1 cellular context compared by ENCODE assay signal in the genomic region with DNA sequence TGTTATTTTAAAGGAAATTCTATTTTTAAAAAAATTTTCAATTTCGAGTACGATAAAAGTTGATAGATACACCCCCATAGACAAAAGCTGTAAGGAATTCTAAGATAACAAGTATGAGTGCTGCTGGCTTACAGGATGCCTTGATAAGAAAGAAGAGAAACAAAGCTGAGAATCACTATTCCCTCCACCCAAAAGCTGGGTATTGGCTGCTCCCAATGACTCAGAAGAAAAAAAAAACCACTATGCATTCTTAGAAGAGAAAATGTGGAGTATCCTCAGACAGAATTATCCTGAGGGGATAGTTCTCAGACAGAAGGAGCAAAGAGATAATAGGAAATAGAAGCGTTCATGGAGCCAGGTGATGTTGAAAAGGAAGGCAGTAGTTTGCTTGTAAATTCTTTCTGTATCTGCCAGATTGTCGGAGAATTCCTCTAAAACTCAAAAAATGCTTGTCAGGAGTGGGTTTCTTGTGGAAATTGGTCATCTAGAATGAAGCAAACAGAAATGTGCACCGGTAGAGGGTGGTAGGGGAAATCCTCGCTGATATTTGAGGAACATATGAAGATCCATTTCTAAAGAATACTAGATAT.
TF ChIP-seq lines count a peak whose summit lies in the region.

No MANE protein-coding gene starts in this region.

TF ChIP-seq in K562, 482 proteins besides CTCF, POLR2A, EP300 and RAD21 (continued from another document):
- TF ChIP-seq PBX2 (CRISPR knock-in tag; IDR thresholded peaks at IDR 0.05; ENCODE audit: low read depth) (no peak), PBX2 (tag; conservative IDR thresholded peaks at IDR 0.05; ENCODE audit: low read depth) (no peak), NR4A1 (CRISPR knock-in tag; IDR thresholded peaks at IDR 0.05) (no peak), NR4A1 (tag; IDR thresholded peaks at IDR 0.05) (no peak), CBFA2T3 (IDR thresholded peaks at IDR 0.05) (peak; percentile 92), ZBTB1 (CRISPR knock-in tag; IDR thresholded peaks at IDR 0.05; ENCODE audit: borderline replicate concordance, low read depth) (no peak), ZNF384 (IDR thresholded peaks at IDR 0.05; ENCODE audit: low read depth, low read length) (peak; percentile 75), NFRKB (IDR thresholded peaks at IDR 0.05; ENCODE audit: low read depth) (no peak), NONO (IDR thresholded peaks at IDR 0.05; ENCODE audit: low read depth in 2 of 2, low read length in 1 of 2) (no peak), HBP1 (CRISPR knock-in tag; IDR thresholded peaks at IDR 0.05) (no peak), ZBTB11 (CRISPR knock-in tag; IDR thresholded peaks at IDR 0.05) (0 out of 6 replicates have a peak, but pooled peaks of 1 of the 3 experiments have one; percentile 23), RFX5 (IDR thresholded peaks at IDR 0.05; ENCODE audit: low read depth, low read length) (no peak), KLF16 (IDR thresholded peaks at IDR 0.05) (peak; percentile 56; the same call in 1 of the 2 replicates), MAZ (CRISPR knock-in tag; conservative IDR thresholded peaks at IDR 0.05 in 1 of 2, IDR thresholded peaks at IDR 0.05 in 1 of 2) (no peak), NFE2 (IDR thresholded peaks at IDR 0.05; ENCODE audit: low read depth) (peak; percentile 32; the same call in 1 of the 2 replicates), RBM25 (IDR thresholded peaks at IDR 0.05; ENCODE audit: low read depth, low read length, severe bottlenecking) (no peak), HDAC2 (IDR thresholded peaks at IDR 0.05) (0 out of 2 replicates have a peak, but pooled peaks have one; percentile 49), L3MBTL2 (IDR thresholded peaks at IDR 0.05) (no peak), MBD1 (CRISPR knock-in tag; IDR thresholded peaks at IDR 0.05) (no peak), GTF3C2 (IDR thresholded peaks at IDR 0.05; ENCODE audit: borderline replicate concordance, extremely low read depth, insufficient read length) (no peak), NUFIP1 (IDR thresholded peaks at IDR 0.05; ENCODE audit: partially characterized antibody) (no peak), SOX6 (IDR thresholded peaks at IDR 0.05) (peak; percentile 73), ZNF644 (tag; IDR thresholded peaks at IDR 0.05; ENCODE audit: low read depth) (no peak), HNRNPLL (IDR thresholded peaks at IDR 0.05; ENCODE audit: low read depth, low read length, poor library complexity, severe bottlenecking) (no peak), ZNF121 (CRISPR knock-in tag; conservative IDR thresholded peaks at IDR 0.05) (no peak), SMARCE1 (IDR thresholded peaks at IDR 0.05) (peak; percentile 41; the same call in 1 of the 2 replicates), EHMT2 (IDR thresholded peaks at IDR 0.05) (no peak), ZFPM2 (CRISPR knock-in tag; IDR thresholded peaks at IDR 0.05) (no peak), RCOR1 (IDR thresholded peaks at IDR 0.05; ENCODE audit: borderline replicate concordance in 1 of 2, low read depth in 2 of 2, low read length in 2 of 2) (0 out of 4 replicates have a peak, but pooled peaks of 1 of the 2 experiments have one; percentile 20), ARHGAP35 (IDR thresholded peaks at IDR 0.05; ENCODE audit: partially characterized antibody) (no peak), ZNF695 (CRISPR knock-in tag; IDR thresholded peaks at IDR 0.05) (no peak), TBL1XR1 (IDR thresholded peaks at IDR 0.05; ENCODE audit: low read length in 2 of 2) (no peak), FOSL1 (tag; conservative IDR thresholded peaks at IDR 0.05) (peak; percentile 83), ZFP1 (CRISPR knock-in tag; IDR thresholded peaks at IDR 0.05) (no peak), TEAD4 (IDR thresholded peaks at IDR 0.05; ENCODE audit: low read length) (peak; percentile 89), TEAD4 (CRISPR knock-in tag; IDR thresholded peaks at IDR 0.05; ENCODE audit: borderline replicate concordance) (no peak), FOXJ3 (CRISPR knock-in tag; IDR thresholded peaks at IDR 0.05) (no peak), CBFB (CRISPR knock-in tag; IDR thresholded peaks at IDR 0.05) (no peak), NCOA2 (IDR thresholded peaks at IDR 0.05; ENCODE audit: partially characterized antibody in 2 of 2) (no peak), XRCC4 (IDR thresholded peaks at IDR 0.05; ENCODE audit: extremely low read depth, insufficient read depth, insufficient read length) (no peak), WHSC1 (IDR thresholded peaks at IDR 0.05; ENCODE audit: low read length) (no peak), MED1 (CRISPR knock-in tag; IDR thresholded peaks at IDR 0.05; ENCODE audit: borderline replicate concordance) (no peak)
- TF ChIP-seq, protein P1, sequence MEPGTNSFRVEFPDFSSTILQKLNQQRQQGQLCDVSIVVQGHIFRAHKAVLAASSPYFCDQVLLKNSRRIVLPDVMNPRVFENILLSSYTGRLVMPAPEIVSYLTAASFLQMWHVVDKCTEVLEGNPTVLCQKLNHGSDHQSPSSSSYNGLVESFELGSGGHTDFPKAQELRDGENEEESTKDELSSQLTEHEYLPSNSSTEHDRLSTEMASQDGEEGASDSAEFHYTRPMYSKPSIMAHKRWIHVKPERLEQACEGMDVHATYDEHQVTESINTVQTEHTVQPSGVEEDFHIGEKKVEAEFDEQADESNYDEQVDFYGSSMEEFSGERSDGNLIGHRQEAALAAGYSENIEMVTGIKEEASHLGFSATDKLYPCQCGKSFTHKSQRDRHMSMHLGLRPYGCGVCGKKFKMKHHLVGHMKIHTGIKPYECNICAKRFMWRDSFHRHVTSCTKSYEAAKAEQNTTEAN (CRISPR knock-in tag; IDR thresholded peaks at IDR 0.05), result no peak
- TF ChIP-seq, protein P2, sequence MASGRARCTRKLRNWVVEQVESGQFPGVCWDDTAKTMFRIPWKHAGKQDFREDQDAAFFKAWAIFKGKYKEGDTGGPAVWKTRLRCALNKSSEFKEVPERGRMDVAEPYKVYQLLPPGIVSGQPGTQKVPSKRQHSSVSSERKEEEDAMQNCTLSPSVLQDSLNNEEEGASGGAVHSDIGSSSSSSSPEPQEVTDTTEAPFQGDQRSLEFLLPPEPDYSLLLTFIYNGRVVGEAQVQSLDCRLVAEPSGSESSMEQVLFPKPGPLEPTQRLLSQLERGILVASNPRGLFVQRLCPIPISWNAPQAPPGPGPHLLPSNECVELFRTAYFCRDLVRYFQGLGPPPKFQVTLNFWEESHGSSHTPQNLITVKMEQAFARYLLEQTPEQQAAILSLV (tag; IDR thresholded peaks at IDR 0.05), result no peak
- TF ChIP-seq, protein P3, sequence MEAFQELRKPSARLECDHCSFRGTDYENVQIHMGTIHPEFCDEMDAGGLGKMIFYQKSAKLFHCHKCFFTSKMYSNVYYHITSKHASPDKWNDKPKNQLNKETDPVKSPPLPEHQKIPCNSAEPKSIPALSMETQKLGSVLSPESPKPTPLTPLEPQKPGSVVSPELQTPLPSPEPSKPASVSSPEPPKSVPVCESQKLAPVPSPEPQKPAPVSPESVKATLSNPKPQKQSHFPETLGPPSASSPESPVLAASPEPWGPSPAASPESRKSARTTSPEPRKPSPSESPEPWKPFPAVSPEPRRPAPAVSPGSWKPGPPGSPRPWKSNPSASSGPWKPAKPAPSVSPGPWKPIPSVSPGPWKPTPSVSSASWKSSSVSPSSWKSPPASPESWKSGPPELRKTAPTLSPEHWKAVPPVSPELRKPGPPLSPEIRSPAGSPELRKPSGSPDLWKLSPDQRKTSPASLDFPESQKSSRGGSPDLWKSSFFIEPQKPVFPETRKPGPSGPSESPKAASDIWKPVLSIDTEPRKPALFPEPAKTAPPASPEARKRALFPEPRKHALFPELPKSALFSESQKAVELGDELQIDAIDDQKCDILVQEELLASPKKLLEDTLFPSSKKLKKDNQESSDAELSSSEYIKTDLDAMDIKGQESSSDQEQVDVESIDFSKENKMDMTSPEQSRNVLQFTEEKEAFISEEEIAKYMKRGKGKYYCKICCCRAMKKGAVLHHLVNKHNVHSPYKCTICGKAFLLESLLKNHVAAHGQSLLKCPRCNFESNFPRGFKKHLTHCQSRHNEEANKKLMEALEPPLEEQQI (IDR thresholded peaks at IDR 0.05), result no peak
- TF ChIP-seq, protein P4, sequence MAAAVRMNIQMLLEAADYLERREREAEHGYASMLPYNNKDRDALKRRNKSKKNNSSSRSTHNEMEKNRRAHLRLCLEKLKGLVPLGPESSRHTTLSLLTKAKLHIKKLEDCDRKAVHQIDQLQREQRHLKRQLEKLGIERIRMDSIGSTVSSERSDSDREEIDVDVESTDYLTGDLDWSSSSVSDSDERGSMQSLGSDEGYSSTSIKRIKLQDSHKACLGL (CRISPR knock-in tag; IDR thresholded peaks at IDR 0.05; ENCODE audit: borderline replicate concordance, poor library complexity, severe bottlenecking), result no peak
